In genomic region chr5:73496984-73497457, GRCh38 we compare ENCODE assay signal across 7 cellular contexts. TPM values are rescaled to one million over a fixed set of nuclear protein-coding genes. Genes with fewer than 3 reads are reported as not detected.
A peak's percentile ranks its signal among the peaks of the same experiment; 100 is the strongest.
DNase-seq lines count a peak whose midpoint lies in the region; ATAC-seq and TF ChIP-seq lines count a peak whose summit lies in the region.

No MANE protein-coding gene starts in this region.

- H3K4me3 ChIP-seq in endodermal cell (ENCODE audit: low read length): peak overlapping the region; percentile 99

- peak overlapping the region; percentile 96 for H3K4me3 Mint-ChIP-seq in endodermal cell

- H3K4me1 Mint-ChIP-seq in endodermal cell: peaks cover 42% of the 10 kb centered on the region

- H3K9ac ChIP-seq in endodermal cell (ENCODE audit: extremely low read depth, low read length, poor library complexity, severe bottlenecking): no peak overlapping the region

- H3K27ac ChIP-seq in endodermal cell (ENCODE audit: low read depth, low read length): peak overlapping the region; percentile 7

- WGBS in endodermal cell (ENCODE audit: insufficient coverage in 1 of 2, insufficient read length in 1 of 2), 2 experiments: 75% methylated on average over 1 of the region's 1 CpG; no CpG with 5 or more reads in 1 of the 2 experiments

- peak; percentile 54 for TF ChIP-seq CTCF in LNCAP (IDR thresholded peaks at IDR 0.05)
- peak; percentile 59 for TF ChIP-seq CTCF in endodermal cell (conservative IDR thresholded peaks at IDR 0.05)

- H3K27me3 Mint-ChIP-seq in endodermal cell (ENCODE audit: insufficient read depth): peaks cover 12% of the 10 kb centered on the region

- H3K36me3 ChIP-seq in endodermal cell (ENCODE audit: control insufficient read depth, insufficient read depth, low read length): peaks cover 25% of the 10 kb centered on the region

- H3K9me3 Mint-ChIP-seq in endodermal cell: no peaks in the 10 kb centered on the region

- peak overlapping the region; percentile 98 for H3K27ac Mint-ChIP-seq in endodermal cell

- peaks cover 24% of the 10 kb centered on the region for H3K36me3 Mint-ChIP-seq in endodermal cell (ENCODE audit: low read depth)

- no peaks in the 10 kb centered on the region for H3K9me3 ChIP-seq in endodermal cell (ENCODE audit: control insufficient read depth, low read length)

- peaks cover 9% of the 10 kb centered on the region for H3K4me1 ChIP-seq in endodermal cell (ENCODE audit: control insufficient read depth, insufficient read depth, low read length)

- no peaks in the 10 kb centered on the region for H3K27me3 ChIP-seq in endodermal cell (ENCODE audit: control insufficient read depth, insufficient read depth, low read length, poor library complexity, severe bottlenecking)

- no peak for ATAC-seq in HG03139 (IDR thresholded peaks at IDR 0.05; ENCODE audit: unreplicated experiment)

- DNase-seq in EH (ENCODE audit: low read depth) (peak; percentile 67), RPMI7951 (ENCODE audit: low read depth) (peak; percentile 78), endodermal cell (no peak), pons (ENCODE audit: low spot score) (peak; percentile 30), NCI-H187 (lab: John Stamatoyannopoulos, UW) (no peak)

RNA-seq across cellular contexts. Expression of gene BTF3, which starts 1.2 kb away (rescaled TPM):
- 396 and 495 TPM in 2 replicates for total RNA-seq in RPMI7951 (2014; rRNA removed; shearing (Covaris generic))
- total RNA-seq in endodermal cell: 100 to 1,000 TPM; 671 to 739 TPM
- polyA plus RNA-seq in endodermal cell (2013, experiment 1 of 2): 732 TPM
- 692 TPM for polyA plus RNA-seq in endodermal cell (2013, experiment 2 of 2)

RNA-seq across cellular contexts. Expression of gene FOXD1, which starts 48.4 kb away (rescaled TPM):
- 9.1 and 11.2 TPM in 2 replicates for total RNA-seq in RPMI7951 (2014; rRNA removed; shearing (Covaris generic))
- total RNA-seq in endodermal cell: under 1 TPM; 0.29 to 0.59 TPM
- polyA plus RNA-seq in endodermal cell (2013, experiment 1 of 2): 0.64 TPM
- 0.79 TPM for polyA plus RNA-seq in endodermal cell (2013, experiment 2 of 2)

Comparison
In these comparisons a context has a peak if more than half of its experiments do, and no peak if none do; other contexts are left out.
1. DNase-seq: peak in EH (single experiment), RPMI7951 (single experiment) and pons (single experiment); none in endodermal cell (single experiment) and NCI-H187 (0 of 2).